ENCODE assay signal across 5 cellular contexts in genomic region chr22:21357527-21357926, GRCh38. TPM values are rescaled to one million over a fixed set of nuclear protein-coding genes. Genes with fewer than 3 reads are reported as not detected.
"Had no signal": no experiment of that assay in that cellular context is flagged by ENCODE, and none has a peak within 500 bp of the region (broad histone marks: within the 10 kb centered on the region; RNA-seq: fewer than 3 reads in every experiment).

No MANE protein-coding gene starts in this region.

RNA-seq across cellular contexts. Expression of gene RIMBP3B, which starts 26.0 kb away (rescaled TPM):
- total RNA-seq: MCF 10A, PC-9, Right ventricle myocardium superior, RPMI7951 had no signal
- polyA plus RNA-seq: SK-N-SH had no signal
